Comparison of ENCODE assay signal across 9 cellular contexts in the genomic region with DNA sequence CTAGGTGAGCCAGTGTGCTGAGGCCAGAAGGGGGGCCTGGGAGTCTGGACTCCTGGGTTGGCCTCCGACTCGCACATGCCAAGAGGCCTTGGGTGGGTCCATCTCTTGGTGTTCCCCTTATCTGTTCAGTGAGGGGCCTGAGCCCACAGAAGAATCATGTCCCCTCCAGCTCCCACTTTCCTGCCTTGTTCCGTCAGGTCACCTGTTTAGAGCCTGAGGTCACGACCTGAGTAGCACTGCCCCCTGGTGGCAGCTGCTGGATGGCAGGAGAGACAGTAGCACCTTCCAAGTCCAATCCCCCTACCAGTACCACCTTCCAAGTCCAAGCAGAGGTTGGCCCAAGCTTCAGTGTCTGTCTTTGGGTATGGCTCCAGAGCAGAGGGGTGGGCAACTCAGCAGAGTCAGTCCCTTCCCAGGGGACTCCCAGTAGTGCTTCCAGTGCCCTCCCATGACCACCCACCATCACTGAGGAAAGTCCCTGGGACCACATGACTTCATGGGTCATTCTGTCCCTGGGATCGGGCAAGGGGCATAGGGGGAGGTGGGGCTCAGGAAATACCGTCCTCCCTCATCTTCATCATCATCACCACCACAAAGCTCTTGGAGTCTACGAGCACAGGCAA.
DNase-seq lines count a peak whose midpoint lies in the region; ATAC-seq and TF ChIP-seq lines count a peak whose summit lies in the region.
"Had no signal": no experiment of that assay in that cellular context is flagged by ENCODE, and none has a peak within 500 bp of the region (broad histone marks: within the 10 kb centered on the region; RNA-seq: fewer than 3 reads in every experiment).

No MANE protein-coding gene starts in this region.

- BruUV-seq in MCF 10A (replicated peaks; lab: Mats Ljungman, UMichigan) = no TSS peak

- no peaks in the 10 kb centered on the region for H3K4me1 Mint-ChIP-seq in HFFc6 (ENCODE audit: low read depth)
- H3K4me1 Mint-ChIP-seq in T-helper 17 cell = peaks cover 9% of the 10 kb centered on the region
- peaks cover 7% of the 10 kb centered on the region for H3K4me1 Mint-ChIP-seq in MCF 10A (ENCODE audit: insufficient read depth, unreplicated experiment)
- H3K4me1 Mint-ChIP-seq in natural killer cell = no peaks in the 10 kb centered on the region

- ATAC-seq in T-helper 17 cell (peak; percentile 41), natural killer cell (peak in 2 of 3 donors; percentile 39 to 55)

- POLR2A ChIA-PET in MCF 10A (lab: Yijun Ruan, JAX) = no interaction called here

- no peaks in the 10 kb centered on the region for H3K36me3 Mint-ChIP-seq in HFFc6 (ENCODE audit: low read depth)
- peaks cover 10% of the 10 kb centered on the region for H3K36me3 Mint-ChIP-seq in T-helper 17 cell (ENCODE audit: low read depth)
- no peaks in the 10 kb centered on the region for H3K36me3 Mint-ChIP-seq in MCF 10A (ENCODE audit: insufficient read depth, unreplicated experiment)
- H3K36me3 Mint-ChIP-seq in natural killer cell = no peaks in the 10 kb centered on the region

- peaks cover 8% of the 10 kb centered on the region; the same call in 1 of the 2 replicates for H3K9me3 Mint-ChIP-seq in HFFc6
- no peaks in the 10 kb centered on the region for H3K9me3 Mint-ChIP-seq in MCF 10A (ENCODE audit: unreplicated experiment)
- no peaks in the 10 kb centered on the region for H3K9me3 Mint-ChIP-seq in natural killer cell

- CTCF ChIA-PET in MCF 10A (lab: Yijun Ruan, JAX) = interaction anchor here (0.6 to 2.5 kb wide), 9 partner anchors 8 to 496 kb away, joined by 3 to 10 read pairs (median 3); no protein-coding TSS in a partner anchor

- intact Hi-C loops in MCF 10A (cut with micrococcal nuclease) = no loop called here
- intact Hi-C loops in natural killer cell (cut with micrococcal nuclease) = no loop called here

- peaks cover 11% of the 10 kb centered on the region; the same call in 1 of the 2 replicates for H3K27me3 Mint-ChIP-seq in HFFc6 (ENCODE audit: insufficient read depth)
- peaks cover 67% of the 10 kb centered on the region for H3K27me3 Mint-ChIP-seq in T-helper 17 cell
- no peaks in the 10 kb centered on the region for H3K27me3 Mint-ChIP-seq in MCF 10A (ENCODE audit: insufficient read depth, unreplicated experiment)
- H3K27me3 Mint-ChIP-seq in natural killer cell (ENCODE audit: low read depth in 2 of 2) = peaks cover 8 to 9% of the 10 kb centered on the region in 2 donors

- peak; percentile 76 for TF ChIP-seq CTCF in GM10266 (IDR thresholded peaks at IDR 0.05; ENCODE audit: control insufficient read depth, insufficient read depth, low read depth, missing control alignments)
- TF ChIP-seq CTCF in HFFc6 (IDR thresholded peaks at IDR 0.05) = peak; percentile 64
- TF ChIP-seq CTCF in MCF 10A (IDR thresholded peaks at IDR 0.05; ENCODE audit: unreplicated experiment) = peak; percentile 52
- peak; percentile 51 for TF ChIP-seq CTCF in natural killer cell (IDR thresholded peaks at IDR 0.05)

- H3K4me3 Mint-ChIP-seq in HFFc6 (no peak overlapping the region), T-helper 17 cell (no peak overlapping the region), MCF 10A (ENCODE audit: unreplicated experiment) (no peak overlapping the region), natural killer cell (no peak overlapping the region)

- peak; percentile 53 for DNase-seq in GM10266 (ENCODE audit: extremely low spot score)
- no peak for DNase-seq in HFFc6
- DNase-seq in T-helper 17 cell = peak in 2 of 3 donors; percentile 18 to 35
- peak; percentile 40 for DNase-seq in MCF 10A (ENCODE audit: unreplicated experiment)
- DNase-seq in natural killer cell = no peak
- no peak for DNase-seq in occipital lobe (lab: John Stamatoyannopoulos, UW)
- DNase-seq in NCI-H2029 treated with DMSO at 0.1 percent for 48 hours (lab: John Stamatoyannopoulos, UW) = no peak
- DNase-seq in NCI-H774 (lab: John Stamatoyannopoulos, UW) = no peak

- H3K9me3 ChIP-seq in T-helper 17 cell (ENCODE audit: control insufficient read depth, low read length, poor library complexity, severe bottlenecking) = no peaks in the 10 kb centered on the region
- H3K9me3 ChIP-seq: SJSA1 had no signal

- no peak overlapping the region for H3K27ac Mint-ChIP-seq in HFFc6
- H3K27ac Mint-ChIP-seq in T-helper 17 cell = no peak overlapping the region
- no peak overlapping the region for H3K27ac Mint-ChIP-seq in MCF 10A (ENCODE audit: low read depth, unreplicated experiment)
- H3K27ac Mint-ChIP-seq in natural killer cell = no peak overlapping the region

Comparison
In these comparisons a context has a peak if more than half of its experiments do, and no peak if none do; other contexts are left out.
1. DNase-seq: peak in GM10266 (single experiment), T-helper 17 cell (2 of 3) and MCF 10A (single experiment); none in HFFc6 (single experiment), natural killer cell (single experiment), occipital lobe (single experiment), NCI-H2029 treated with DMSO at 0.1 percent for 48 hours (single experiment) and NCI-H774 (single experiment).
2. Peak in every context shown above with its lines, with median percentiles within 50 percentile points of each other: CTCF ChIP-seq.